8 cellular contexts compared by ENCODE assay signal in genomic region chr15:80989518-80990478, GRCh38. TPM values are rescaled to one million over a fixed set of nuclear protein-coding genes. Genes with fewer than 3 reads are reported as not detected.
DNase-seq lines count a peak whose midpoint lies in the region; ATAC-seq and TF ChIP-seq lines count a peak whose summit lies in the region.

MESD (minus strand) TSS chr15:80989819; CDS start chr15:80989791, 28 bp downstream.

- H3K36me3 ChIP-seq in HAP-1 (replicated peaks) (no peaks in the 10 kb centered on the region; the same call in 1 of the 2 replicates), MG63 (no peaks in the 10 kb centered on the region; the same call in 1 of the 2 replicates)

- H3K27me3 ChIP-seq in HAP-1 (ENCODE audit: low read depth) (no peaks in the 10 kb centered on the region), MG63 (no peaks in the 10 kb centered on the region)

- peaks cover 48% of the 10 kb centered on the region for H3K4me1 ChIP-seq in HAP-1

- H3K36me3 Mint-ChIP-seq in nephron (ENCODE audit: low read depth) = no peaks in the 10 kb centered on the region

- in situ Hi-C loops in G401 (cut with HindIII; ENCODE audit: low sequenced_read_pairs) = no loop called here
- in situ Hi-C loops in HAP-1 (cut with MboI; ENCODE audit: low sequenced_read_pairs) = loop anchor here (10.0 kb wide), 1 partner anchor 1055 kb away; the partner anchor contains the start of gene MEX3B

- H3K4me3 ChIP-seq in HAP-1 = peak within 1 kb of the TSS; percentile 98
- peak within 1 kb of the TSS; percentile 86 for H3K4me3 ChIP-seq in MG63
- H3K4me3 ChIP-seq in fibroblast of pulmonary artery (replicated peaks; ENCODE audit: low read depth, low read length) = peak within 1 kb of the TSS; percentile 85

- peak within 1 kb of the TSS; percentile 95 to 98 (median 97) for H3K4me3 Mint-ChIP-seq in nephron

- H3K9me3 ChIP-seq in HAP-1 (no peaks in the 10 kb centered on the region), MG63 (no peaks in the 10 kb centered on the region)

- H3K9me3 Mint-ChIP-seq in nephron = no peaks in the 10 kb centered on the region

- ATAC-seq in stimulated activated naive CD8-positive, alpha-beta T cell treated with anti-CD3 and anti-CD28 coated beads, Interleukin-15, Interleukin-2, amounts not matched to agents 100 U/mL and 50 U/mL, for 24 hours = peak; percentile 98

- H3K27me3 Mint-ChIP-seq in nephron (ENCODE audit: low read depth) = no peaks in the 10 kb centered on the region

- peak within 1 kb of the TSS; percentile 87 to 95 (median 95) for H3K27ac Mint-ChIP-seq in nephron

- TF ChIP-seq CTCF in fibroblast of pulmonary artery (IDR thresholded peaks at IDR 0.05; ENCODE audit: low read length, missing control alignments) = no peak
- no peak for TF ChIP-seq CTCF in nephron (IDR thresholded peaks at IDR 0.05; ENCODE audit: unreplicated experiment in 3 of 3)

- peaks cover 38% of the 10 kb centered on the region for H3K4me1 Mint-ChIP-seq in nephron

- DNase-seq in G401 (ENCODE audit: low spot score) (peak; percentile 97), HAP-1 (ENCODE audit: low spot score in 2 of 2) (peak; percentile 100), MG63 (peak; percentile 95), SHP77 (lab: John Stamatoyannopoulos, UW) (peak; percentile 89 to 90), fibroblast of pulmonary artery (ENCODE audit: low read depth) (peak; percentile 95)
- peak; percentile 94 for DNase-seq in activated effector memory CD4-positive, alpha-beta T cell treated with Interleukin-2 at 50 U/mL for 16 hours
- peak; percentile 99 for DNase-seq in stimulated activated naive CD8-positive, alpha-beta T cell treated with anti-CD3 and anti-CD28 coated beads, Interleukin-15, Interleukin-2, amounts not matched to agents 100 U/mL and 50 U/mL, for 24 hours

RNA-seq across cellular contexts. Expression of gene MESD, which starts in this region (rescaled TPM):
- 25.1 and 29.6 TPM in 2 replicates for total RNA-seq in G401 (2014; rRNA removed; shearing (Covaris generic))
- 23.4 and 25.5 TPM in 2 replicates for total RNA-seq in MG63 (2014; rRNA removed; shearing (Covaris generic); ENCODE audit: low replicate concordance)

Comparison
In these comparisons a context has a peak if more than half of its experiments do, and no peak if none do; other contexts are left out.
1. Peak in every context shown above with its lines: DNase-seq, ATAC-seq and H3K4me3 ChIP-seq.